In the genomic region with DNA sequence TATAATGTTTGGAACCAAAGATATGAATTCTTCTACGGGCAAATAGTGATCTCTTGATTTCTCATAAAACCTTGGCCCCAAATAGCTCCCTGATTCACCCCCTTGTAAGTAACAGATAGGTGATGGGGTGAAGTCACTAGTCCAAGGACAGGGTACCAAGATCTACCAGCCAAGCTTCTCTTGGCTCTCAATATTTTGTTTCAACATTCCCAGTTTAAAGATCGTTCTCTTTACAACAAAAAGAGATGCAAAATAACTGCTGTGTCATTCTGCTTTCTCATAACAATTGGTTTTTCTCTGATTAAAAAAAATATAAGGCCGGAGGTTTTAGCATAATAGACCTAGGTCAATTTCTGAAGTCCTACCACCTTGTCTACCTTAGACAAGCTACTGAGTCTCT, we compare ENCODE assay signal across 10 cellular contexts. TPM values are rescaled to one million over a fixed set of nuclear protein-coding genes. Genes with fewer than 3 reads are reported as not detected.
"Had no signal": no experiment of that assay in that cellular context is flagged by ENCODE, and none has a peak within 500 bp of the region (broad histone marks: within the 10 kb centered on the region; RNA-seq: fewer than 3 reads in every experiment).

No MANE protein-coding gene starts in this region.

- ATAC-seq: HCT116 had no signal

- H3K27ac ChIP-seq: GM23248 had no signal

- H3K4me1 ChIP-seq: HAP-1 had no signal

- FAIRE-seq: HTR-8/SVneo had no signal

- DNase-seq: GM23248, GOT3, H7, KG1 had no signal

- H3K4me3 ChIP-seq: GM23248, HAP-1 had no signal

- H3K9me3 ChIP-seq: HAP-1 had no signal

- H3K9ac ChIP-seq: GM23248 had no signal

- H3K36me3 ChIP-seq: HAP-1 had no signal

RNA-seq across cellular contexts. Expression of a gene that starts 11.8 kb away (rescaled TPM):
- total RNA-seq: GM23248, HT-29 had no signal
- polyA plus RNA-seq: GM23248, IgD-negative memory B cell had no signal

RNA-seq across cellular contexts. Expression of a gene that starts 52.2 kb away (rescaled TPM):
- total RNA-seq: GM23248, H4, HT-29 had no signal
- polyA plus RNA-seq: GM23248, IgD-negative memory B cell had no signal
